In genomic region chr14:103279129-103280025, GRCh38 we compare ENCODE assay signal across 9 cellular contexts. TPM values are rescaled to one million over a fixed set of nuclear protein-coding genes. Genes with fewer than 3 reads are reported as not detected.
DNase-seq lines count a peak whose midpoint lies in the region; ATAC-seq and TF ChIP-seq lines count a peak whose summit lies in the region.
"Had no signal": no experiment of that assay in that cellular context is flagged by ENCODE, and none has a peak within 500 bp of the region (broad histone marks: within the 10 kb centered on the region; RNA-seq: fewer than 3 reads in every experiment).

No MANE protein-coding gene starts in this region.

- H3K9me3 Mint-ChIP-seq in activated naive CD4-positive, alpha-beta T cell treated with anti-CD3 and anti-CD28 coated beads for 36 hours, result no peaks in the 10 kb centered on the region
- H3K9me3 Mint-ChIP-seq in nephron, result peaks cover 8% of the 10 kb centered on the region

- H3K4me3 Mint-ChIP-seq in activated naive CD4-positive, alpha-beta T cell treated with anti-CD3 and anti-CD28 coated beads for 36 hours, result peak overlapping the region; percentile 53
- H3K4me3 Mint-ChIP-seq in nephron, result peak overlapping the region; percentile 20 to 48 (median 27)

- H3K36me3 Mint-ChIP-seq in activated naive CD4-positive, alpha-beta T cell treated with anti-CD3 and anti-CD28 coated beads for 36 hours (ENCODE audit: low read depth), result no peaks in the 10 kb centered on the region
- H3K36me3 Mint-ChIP-seq in nephron (ENCODE audit: low read depth), result peaks cover 5% of the 10 kb centered on the region

- H3K27ac ChIP-seq in urinary bladder (ENCODE audit: low read depth), result no peak overlapping the region

- TF ChIP-seq CTCF in fibroblast of villous mesenchyme (IDR thresholded peaks at IDR 0.05; ENCODE audit: insufficient read depth, low read depth, low read length), result no peak
- TF ChIP-seq CTCF in nephron (IDR thresholded peaks at IDR 0.05; ENCODE audit: unreplicated experiment in 3 of 3), result no peak

- no peaks in the 10 kb centered on the region for H3K4me1 ChIP-seq in urinary bladder (ENCODE audit: insufficient read depth)

- no peak for DNase-seq in activated naive CD4-positive, alpha-beta T cell treated with anti-CD3 and anti-CD28 coated beads for 36 hours
- DNase-seq in activated naive CD4-positive, alpha-beta T cell (lab: John Stamatoyannopoulos, UW), result no peak
- no peak for DNase-seq in fibroblast of villous mesenchyme (ENCODE audit: low read depth)

- H3K4me3 ChIP-seq in fibroblast of villous mesenchyme (ENCODE audit: low read depth, low read length) (peak overlapping the region; percentile 2), urinary bladder (ENCODE audit: low read depth, low read length) (peak overlapping the region; percentile 35)
- H3K4me3 ChIP-seq: GM12878 had no signal

- intact Hi-C loops in activated naive CD4-positive, alpha-beta T cell treated with anti-CD3 and anti-CD28 coated beads for 36 hours (cut with micrococcal nuclease), result no loop called here

- ATAC-seq in HG03457 (IDR thresholded peaks at IDR 0.05; ENCODE audit: unreplicated experiment) (no peak), GM21423 (IDR thresholded peaks at IDR 0.05; ENCODE audit: unreplicated experiment) (no peak), HG03135 (IDR thresholded peaks at IDR 0.05; ENCODE audit: unreplicated experiment) (no peak)
- ATAC-seq: GM12878 had no signal

- peaks cover 13% of the 10 kb centered on the region for H3K4me1 Mint-ChIP-seq in activated naive CD4-positive, alpha-beta T cell treated with anti-CD3 and anti-CD28 coated beads for 36 hours (ENCODE audit: low read depth)
- peaks cover 9% of the 10 kb centered on the region for H3K4me1 Mint-ChIP-seq in nephron

- WGBS in urinary bladder, result 17% methylated on average over 102 of the region's 103 CpGs

- H3K27me3 Mint-ChIP-seq in activated naive CD4-positive, alpha-beta T cell treated with anti-CD3 and anti-CD28 coated beads for 36 hours (ENCODE audit: low read depth), result peaks cover 65% of the 10 kb centered on the region
- peaks cover 65% of the 10 kb centered on the region for H3K27me3 Mint-ChIP-seq in nephron (ENCODE audit: low read depth)

- H3K36me3 ChIP-seq in urinary bladder (ENCODE audit: insufficient read depth), result no peaks in the 10 kb centered on the region

- CTCF ChIA-PET in activated naive CD4-positive, alpha-beta T cell treated with anti-CD3 and anti-CD28 coated beads for 36 hours (lab: Charles Lee), result interaction anchor here (0.6 kb wide), 1 partner anchor 19 kb away, joined by 5 read pairs; no protein-coding TSS in a partner anchor

- H3K27ac Mint-ChIP-seq in activated naive CD4-positive, alpha-beta T cell treated with anti-CD3 and anti-CD28 coated beads for 36 hours, result no peak overlapping the region
- no peak overlapping the region for H3K27ac Mint-ChIP-seq in nephron

RNA-seq across cellular contexts. Expression of gene EIF5, which starts 54.7 kb away (rescaled TPM):
- total RNA-seq in activated naive CD4-positive, alpha-beta T cell treated with anti-CD3 and anti-CD28 coated beads for 36 hours, result 100 to 1,000 TPM; 117 to 121 TPM
- total RNA-seq in fibroblast of villous mesenchyme, result 122 and 124 TPM in 2 replicates
- 128 TPM for total RNA-seq in urinary bladder
- polyA plus RNA-seq in urinary bladder, result 177 TPM
